ENCODE assay signal across 15 cellular contexts in the genomic region with DNA sequence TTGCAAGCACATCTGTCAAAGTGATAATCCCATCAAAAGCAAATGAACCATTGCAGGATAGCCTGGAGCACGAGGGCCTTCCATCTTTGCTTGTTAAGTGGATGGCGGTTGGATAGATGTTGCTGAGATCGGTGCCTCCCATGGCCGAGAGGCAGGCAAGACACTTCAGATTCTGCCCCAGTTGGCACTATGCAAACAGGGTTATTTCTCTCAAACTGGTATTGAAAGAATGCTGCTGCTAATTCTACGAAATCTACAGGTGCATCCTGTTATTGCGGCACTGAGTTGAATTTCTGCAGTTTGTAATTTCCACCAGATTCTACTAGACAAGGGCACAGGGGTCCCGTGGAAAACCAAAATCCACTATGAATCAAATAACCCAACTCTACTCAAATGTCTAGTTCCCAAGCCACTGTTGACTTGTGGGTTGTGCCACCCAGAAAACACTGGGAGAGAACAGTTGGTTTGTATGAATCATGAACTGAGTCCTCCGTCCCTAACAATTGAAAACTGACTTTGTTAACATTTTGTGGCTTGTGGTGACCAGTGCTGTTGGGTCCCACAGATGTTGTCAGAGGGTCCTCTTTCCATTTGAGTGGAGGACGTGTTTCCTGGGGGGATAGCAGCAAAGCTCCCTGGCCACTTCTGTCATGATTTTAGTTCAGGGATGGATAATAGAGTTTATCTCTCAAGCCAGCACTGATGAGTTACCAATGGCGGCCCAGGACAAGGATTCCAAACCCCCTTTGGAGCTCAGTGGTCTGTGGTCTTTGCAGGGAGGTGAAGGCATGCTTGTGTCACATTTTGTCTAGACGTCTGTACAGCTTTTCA. TPM values are rescaled to one million over a fixed set of nuclear protein-coding genes. Genes with fewer than 3 reads are reported as not detected.
DNase-seq lines count a peak whose midpoint lies in the region; ATAC-seq and TF ChIP-seq lines count a peak whose summit lies in the region.
"Had no signal": no experiment of that assay in that cellular context is flagged by ENCODE, and none has a peak within 500 bp of the region (broad histone marks: within the 10 kb centered on the region; RNA-seq: fewer than 3 reads in every experiment).

No MANE protein-coding gene starts in this region.

- H3K9me3 Mint-ChIP-seq in activated CD8-positive, alpha-beta T cell treated with anti-CD3 and anti-CD28 coated beads, Interleukin-2, amount 10 ng/mL, durations not matched to agents 7 days and 5 days (ENCODE audit: insufficient read depth) = no peaks in the 10 kb centered on the region

- CTCF ChIA-PET in activated CD8-positive, alpha-beta T cell treated with anti-CD3 and anti-CD28 coated beads, Interleukin-2, amount 10 ng/mL, durations not matched to agents 7 days and 5 days (lab: Charles Lee) = interaction anchor here (0.6 to 13.1 kb wide), 10 partner anchors 15 to 97 kb away, joined by 3 to 370 read pairs (median 6); no protein-coding TSS in a partner anchor

- H3K27ac ChIP-seq in tibial nerve = peak overlapping the region in 1 of 4 donors; percentile 30
- H3K27ac ChIP-seq: PC-9, thoracic aorta had no signal

- no peak for TF ChIP-seq CTCF in tibial nerve (IDR thresholded peaks at IDR 0.05)

- TF ChIP-seq POLR2A in tibial nerve (IDR thresholded peaks at IDR 0.05) = no peak

- H3K4me1 ChIP-seq in tibial nerve = peaks cover 0 to 15% (median 2%) of the 10 kb centered on the region in 4 donors
- H3K4me1 ChIP-seq: HAP-1 had no signal

- DNase-seq in NCI-H82 (lab: John Stamatoyannopoulos, UW) (peak; percentile 33), NCI-H82 treated with DMSO at 0.1 percent for 48 hours (lab: John Stamatoyannopoulos, UW; ENCODE audit: unreplicated experiment) (no peak), renal cortical epithelial cell (ENCODE audit: low read depth) (peak; percentile 72), tibial nerve (ENCODE audit: low spot score in 2 of 2) (no peak), foreskin melanocyte (no peak)
- DNase-seq in Jurkat, Clone E6-1 (ENCODE audit: low read depth, low spot score) = no peak
- peak; percentile 51 for DNase-seq in activated CD8-positive, alpha-beta T cell treated with anti-CD3 and anti-CD28 coated beads, Interleukin-2, amount 10 ng/mL, durations not matched to agents 7 days and 5 days
- DNase-seq: 8988T, NCI-H1930, PC-9, right cardiac atrium had no signal

- no peaks in the 10 kb centered on the region for H3K9me3 ChIP-seq in tibial nerve
- H3K9me3 ChIP-seq: HAP-1, thoracic aorta had no signal

- no peak for TF ChIP-seq EP300 in tibial nerve (IDR thresholded peaks at IDR 0.05)

- peaks cover 96% of the 10 kb centered on the region for H3K4me1 Mint-ChIP-seq in activated CD8-positive, alpha-beta T cell treated with anti-CD3 and anti-CD28 coated beads, Interleukin-2, amount 10 ng/mL, durations not matched to agents 7 days and 5 days (ENCODE audit: low read depth)

- H3K27ac Mint-ChIP-seq in activated CD8-positive, alpha-beta T cell treated with anti-CD3 and anti-CD28 coated beads, Interleukin-2, amount 10 ng/mL, durations not matched to agents 7 days and 5 days = peak overlapping the region; percentile 95

- WGBS in tibial nerve, 2 donors = 72 to 73% methylated on average over 11 of the region's 11 CpGs

- H3K4me3 Mint-ChIP-seq in activated CD8-positive, alpha-beta T cell treated with anti-CD3 and anti-CD28 coated beads, Interleukin-2, amount 10 ng/mL, durations not matched to agents 7 days and 5 days = peak overlapping the region; percentile 74

- ATAC-seq in activated CD8-positive, alpha-beta T cell treated with anti-CD3 and anti-CD28 coated beads, Interleukin-2, amount 10 ng/mL, durations not matched to agents 7 days and 5 days = peak; percentile 20
- no peak for ATAC-seq in GM18873 (IDR thresholded peaks at IDR 0.05; ENCODE audit: low FRiP score, unreplicated experiment)
- ATAC-seq: right cardiac atrium had no signal

- no peaks in the 10 kb centered on the region for H3K27me3 ChIP-seq in tibial nerve

- POLR2A ChIA-PET in activated CD8-positive, alpha-beta T cell treated with anti-CD3 and anti-CD28 coated beads, Interleukin-2, amount 10 ng/mL, durations not matched to agents 7 days and 5 days (lab: Charles Lee) = interaction anchor here (0.6 to 9.3 kb wide), 10 partner anchors 9 to 972 kb away, joined by 4 to 158 read pairs (median 10); a partner anchor contains a TSS

- H3K36me3 ChIP-seq in tibial nerve = no peaks in the 10 kb centered on the region
- H3K36me3 ChIP-seq: HAP-1, thoracic aorta had no signal

- no peaks in the 10 kb centered on the region for H3K27me3 Mint-ChIP-seq in activated CD8-positive, alpha-beta T cell treated with anti-CD3 and anti-CD28 coated beads, Interleukin-2, amount 10 ng/mL, durations not matched to agents 7 days and 5 days (ENCODE audit: low read depth)

- H3K4me3 ChIP-seq in Jurkat, Clone E6-1 (ENCODE audit: low read length) = 0 out of 2 replicates have a peak overlapping the region, but pooled peaks have one; percentile 7
- no peak overlapping the region for H3K4me3 ChIP-seq in tibial nerve
- H3K4me3 ChIP-seq: HAP-1, PC-9, thoracic aorta had no signal

- peaks cover 7% of the 10 kb centered on the region for H3K36me3 Mint-ChIP-seq in activated CD8-positive, alpha-beta T cell treated with anti-CD3 and anti-CD28 coated beads, Interleukin-2, amount 10 ng/mL, durations not matched to agents 7 days and 5 days (ENCODE audit: low read depth)

RNA-seq across cellular contexts. Expression of a gene that starts 7.1 kb away (rescaled TPM):
- not detected for polyA plus RNA-seq in Jurkat, Clone E6-1 (2012; ENCODE audit: insufficient read depth, insufficient read length)
- 100 to 1,000 TPM; 174 to 177 TPM for total RNA-seq in activated CD8-positive, alpha-beta T cell treated with anti-CD3 and anti-CD28 coated beads, Interleukin-2, amount 10 ng/mL, durations not matched to agents 7 days and 5 days
- not detected in 2 replicates for total RNA-seq in renal cortical epithelial cell
- 1 to 10 TPM in 1 of 4 donors, under 1 TPM in 2, not detected in 1; 0.42 to 2.2 (median 0.60) TPM for total RNA-seq in tibial nerve
- total RNA-seq: fibroblast of lung, PC-9 had no signal
- polyA plus RNA-seq: fibroblast of lung had no signal

RNA-seq across cellular contexts. Expression of a gene that starts 19.5 kb away (rescaled TPM):
- 223 TPM for polyA plus RNA-seq in Jurkat, Clone E6-1 (2012; ENCODE audit: insufficient read depth, insufficient read length)
- total RNA-seq in activated CD8-positive, alpha-beta T cell treated with anti-CD3 and anti-CD28 coated beads, Interleukin-2, amount 10 ng/mL, durations not matched to agents 7 days and 5 days = 100 to 1,000 TPM; 213 to 217 TPM
- total RNA-seq in renal cortical epithelial cell (32.0 and 60.3 TPM in 2 replicates), tibial nerve (100 to 1,000 TPM in 2 of 4 donors, 10 to 100 TPM in 2; 70.6 to 109 (median 94.3) TPM)

Comparison
In these comparisons a context has a peak if more than half of its experiments do, and no peak if none do; other contexts are left out.
1. DNase-seq: peak in NCI-H82 (single experiment), activated CD8-positive, alpha-beta T cell treated with anti-CD3 and anti-CD28 coated beads, Interleukin-2, amount 10 ng/mL, durations not matched to agents 7 days and 5 days (single experiment) and renal cortical epithelial cell (single experiment); none in NCI-H82 treated with DMSO at 0.1 percent for 48 hours (single experiment), Jurkat, Clone E6-1 (single experiment), tibial nerve (0 of 2) and foreskin melanocyte (single experiment).
2. RNA of a gene that starts 7.1 kb away (total RNA-seq): 174 to 177 TPM in activated CD8-positive, alpha-beta T cell treated with anti-CD3 and anti-CD28 coated beads, Interleukin-2, amount 10 ng/mL, durations not matched to agents 7 days and 5 days; 0.42 to 2.2 TPM in tibial nerve and not detected in renal cortical epithelial cell; every median in the first group is over 10 times any median in the second.